In genomic region chr14:32940066-32940651, GRCh38 we compare ENCODE assay signal across 9 cellular contexts. TPM values are rescaled to one million over a fixed set of nuclear protein-coding genes. Genes with fewer than 3 reads are reported as not detected.
A peak's percentile ranks its signal among the peaks of the same experiment; 100 is the strongest.
DNase-seq lines count a peak whose midpoint lies in the region; ATAC-seq and TF ChIP-seq lines count a peak whose summit lies in the region.
"Had no signal": no experiment of that assay in that cellular context is flagged by ENCODE, and none has a peak within 500 bp of the region (broad histone marks: within the 10 kb centered on the region; RNA-seq: fewer than 3 reads in every experiment).

No MANE protein-coding gene starts in this region.

- no peak overlapping the region for H2BK5ac ChIP-seq in neuronal stem cell (ENCODE audit: low read length)

- 42% methylated on average over 13 of the region's 13 CpGs for WGBS in GM23248 (ENCODE audit: low coverage in 1 of 2, low lambda C conversion rate in 2 of 2, missing lambda C conversion rate in 2 of 2), 2 experiments
- no CpG with 5 or more reads among the region's 13 CpGs for WGBS in neuronal stem cell (ENCODE audit: extremely low coverage in 2 of 2, insufficient read length in 2 of 2, insufficient replicate concordance in 1 of 2), 2 donors

- H3K4me3 Mint-ChIP-seq in endothelial cell (ENCODE audit: unreplicated experiment), result peak overlapping the region; percentile 97

- peaks cover 18% of the 10 kb centered on the region for H3K4me1 Mint-ChIP-seq in endothelial cell (ENCODE audit: unreplicated experiment)

- peak overlapping the region; percentile 77 for H3K9ac ChIP-seq in GM23248
- H3K9ac ChIP-seq in NT2/D1 (ENCODE audit: insufficient read length, low read depth), result peak overlapping the region; percentile 64
- no peak overlapping the region for H3K9ac ChIP-seq in neuronal stem cell (ENCODE audit: low read depth, low read length, poor library complexity)

- no peak for TF ChIP-seq CTCF in endothelial cell (IDR thresholded peaks at IDR 0.05; ENCODE audit: unreplicated experiment)

- H3F3A ChIP-seq in GM23248 (ENCODE audit: insufficient read depth), result peaks cover 4% of the 10 kb centered on the region

- H2AFZ ChIP-seq in GM23248, result peak overlapping the region; percentile 88
- H2AFZ ChIP-seq in neuronal stem cell (ENCODE audit: low read length), result no peak overlapping the region

- H3K27ac ChIP-seq in GM23248 (peak overlapping the region; percentile 58), neuronal stem cell (replicated peaks; ENCODE audit: low read length) (no peak overlapping the region)

- no peaks in the 10 kb centered on the region for H3K36me3 ChIP-seq in GM23248 (ENCODE audit: low read depth)
- H3K36me3 ChIP-seq in NT2/D1 (ENCODE audit: insufficient read depth, insufficient read length, low read length), result no peaks in the 10 kb centered on the region
- H3K36me3 ChIP-seq in neuronal stem cell (replicated peaks in 1 of 2; ENCODE audit: control insufficient read depth in 2 of 2, insufficient read depth in 2 of 2, low read length in 2 of 2), result peaks cover 0 to 27% of the 10 kb centered on the region in 2 donors

- H3K4me1 ChIP-seq in GM23248 (ENCODE audit: insufficient read depth) (peaks cover 7% of the 10 kb centered on the region; the same call in 1 of the 2 replicates), NT2/D1 (ENCODE audit: insufficient read depth, insufficient read length) (no peaks in the 10 kb centered on the region), neuronal stem cell (ENCODE audit: control insufficient read depth in 2 of 2, insufficient read depth in 1 of 2, low read depth in 1 of 2, low read length in 2 of 2) (peaks cover 6 to 26% of the 10 kb centered on the region in 2 donors)

- no peak overlapping the region for H3K4ac ChIP-seq in neuronal stem cell (ENCODE audit: low read length)

- no peak overlapping the region for H2BK120ac ChIP-seq in neuronal stem cell (ENCODE audit: low read depth, low read length)

- no peak overlapping the region for H3K18ac ChIP-seq in neuronal stem cell (ENCODE audit: low read length)

- no peak overlapping the region for H3K14ac ChIP-seq in neuronal stem cell (ENCODE audit: low read length)

- no peak overlapping the region for H3K23ac ChIP-seq in neuronal stem cell (ENCODE audit: low read depth, low read length, poor library complexity)

- H3K27me3 ChIP-seq in GM23248 (replicated peaks; ENCODE audit: insufficient read depth) (peaks cover 22% of the 10 kb centered on the region), NT2/D1 (ENCODE audit: insufficient read depth, insufficient read length) (peaks cover 48% of the 10 kb centered on the region), neuronal stem cell (ENCODE audit: control insufficient read depth in 3 of 3, insufficient read depth in 3 of 3, low read depth in 1 of 3, low read length in 3 of 3) (peaks cover 0 to 19% (median 0%) of the 10 kb centered on the region in 3 experiments)

- no peaks in the 10 kb centered on the region for H3K79me1 ChIP-seq in neuronal stem cell (ENCODE audit: low read depth, low read length)

- peaks cover 4% of the 10 kb centered on the region for H3K36me3 Mint-ChIP-seq in endothelial cell (ENCODE audit: low read depth, unreplicated experiment)

- H2AK5ac ChIP-seq in neuronal stem cell (ENCODE audit: low read depth, low read length), result no peak overlapping the region

- no peaks in the 10 kb centered on the region for H3K9me3 ChIP-seq in GM23248 (ENCODE audit: low read depth)
- no peaks in the 10 kb centered on the region for H3K9me3 ChIP-seq in NT2/D1 (ENCODE audit: insufficient read depth, low read length)
- H3K9me3 ChIP-seq in neuronal stem cell (replicated peaks in 1 of 2; ENCODE audit: control insufficient read depth in 2 of 2, insufficient read depth in 1 of 2, low read depth in 1 of 2, low read length in 2 of 2), result no peaks in the 10 kb centered on the region

- peak overlapping the region; percentile 97 for H3K27ac Mint-ChIP-seq in endothelial cell (ENCODE audit: unreplicated experiment)

- ATAC-seq in GM18873 (IDR thresholded peaks at IDR 0.05; ENCODE audit: low FRiP score, unreplicated experiment) (no peak), HG03097 (IDR thresholded peaks at IDR 0.05; ENCODE audit: low FRiP score, unreplicated experiment) (no peak)

- no peaks in the 10 kb centered on the region for H3K9me2 ChIP-seq in GM23248 (ENCODE audit: insufficient read depth)

- H3K4me2 ChIP-seq in GM23248 (ENCODE audit: unreplicated experiment), result peak overlapping the region; percentile 75
- H3K4me2 ChIP-seq in neuronal stem cell (ENCODE audit: insufficient read depth, low read length, poor library complexity, severe bottlenecking), result peak overlapping the region; percentile 65

- H4K8ac ChIP-seq in neuronal stem cell (ENCODE audit: low read depth, low read length), result no peak overlapping the region

- peak; percentile 16 for DNase-seq in GM23248
- no peak for DNase-seq in NT2/D1 (ENCODE audit: low read depth, low spot score)
- peak; percentile 15 for DNase-seq in endothelial cell (ENCODE audit: low spot score)
- no peak for DNase-seq in neuronal stem cell (ENCODE audit: low spot score)
- DNase-seq in NCI-H187 treated with DMSO at 0.1 percent for 48 hours (lab: John Stamatoyannopoulos, UW), result no peak
- no peak for DNase-seq in ACHN

- no peak overlapping the region for H2BK12ac ChIP-seq in neuronal stem cell (ENCODE audit: low read length)

- H4K91ac ChIP-seq in neuronal stem cell (ENCODE audit: low read depth, low read length, poor library complexity), result no peak overlapping the region

- no peaks in the 10 kb centered on the region for H3K9me3 Mint-ChIP-seq in endothelial cell (ENCODE audit: unreplicated experiment)

- H3K4me3 ChIP-seq in GM23248 (peak overlapping the region; percentile 77), NT2/D1 (ENCODE audit: insufficient read length, low read depth) (peak overlapping the region; percentile 45), neuronal stem cell (ENCODE audit: low read length in 2 of 2) (peak overlapping the region; percentile 57 to 84)

- H2BK15ac ChIP-seq in neuronal stem cell (ENCODE audit: low read length), result no peak overlapping the region

- H3K79me2 ChIP-seq in GM23248 (ENCODE audit: insufficient read depth), result no peaks in the 10 kb centered on the region

- peaks cover 11% of the 10 kb centered on the region for H3K27me3 Mint-ChIP-seq in endothelial cell (ENCODE audit: unreplicated experiment)

- in situ Hi-C loops in GM23248 (cut with MboI), result no loop called here
- in situ Hi-C loops in ACHN (cut with HindIII; ENCODE audit: low pct_ligation_motif_present, low pct_unique_long_range_greater_than_20kb, low sequenced_read_pairs), result no loop called here

- H4K20me1 ChIP-seq in GM23248 (ENCODE audit: insufficient read depth), result no peaks in the 10 kb centered on the region

RNA-seq across cellular contexts. Expression of gene NPAS3, which starts 1.5 kb away (rescaled TPM):
- total RNA-seq in GM23248 (2014; rRNA removed; shearing (Covaris generic)), result 0.65 TPM in 1 of 2 replicates, not detected in the other
- not detected in 2 replicates for polyA plus RNA-seq in GM23248 (2016; fragmentation: Nextera tagmentation; extraction: Ambion mirVana)
- 1.6 TPM for total RNA-seq in endothelial cell (ENCODE audit: unreplicated experiment)
- 1.8 TPM for polyA plus RNA-seq in neuronal stem cell (2013, experiment 1 of 2)
- polyA plus RNA-seq in neuronal stem cell (2013, experiment 2 of 2), result 1.8 TPM
- total RNA-seq: LHCN-M2 had no signal

Comparison
In these comparisons a context has a peak if more than half of its experiments do, and no peak if none do; other contexts are left out.
1. DNase-seq: peak in GM23248 (single experiment) and endothelial cell (single experiment); none in NT2/D1 (single experiment), neuronal stem cell (single experiment), NCI-H187 treated with DMSO at 0.1 percent for 48 hours (single experiment) and ACHN (single experiment).
2. Peak in every context shown above with its lines, with median percentiles within 50 percentile points of each other: H3K4me3 ChIP-seq.